Comparison of ENCODE assay signal across 8 cellular contexts in genomic region chr17:48831549-48831883, GRCh38. TPM values are rescaled to one million over a fixed set of nuclear protein-coding genes. Genes with fewer than 3 reads are reported as not detected.
DNase-seq lines count a peak whose midpoint lies in the region; ATAC-seq and TF ChIP-seq lines count a peak whose summit lies in the region.

No MANE protein-coding gene starts in this region.

- TF ChIP-seq POLR2A in body of pancreas (IDR thresholded peaks at IDR 0.05), result no peak

- no peaks in the 10 kb centered on the region for H3K27me3 ChIP-seq in body of pancreas

- peak overlapping the region; percentile 69 to 78 for H3K4me3 ChIP-seq in body of pancreas

- 1 to 3% methylated on average over 7 to 8 of the region's 8 CpGs for WGBS in body of pancreas, 2 donors

- H3K36me3 ChIP-seq in body of pancreas (replicated peaks in 1 of 2; ENCODE audit: insufficient read depth in 1 of 2, low read depth in 2 of 2), result no peaks in the 10 kb centered on the region

- no peaks in the 10 kb centered on the region for H3K9me3 ChIP-seq in body of pancreas

- TF ChIP-seq CTCF in body of pancreas (IDR thresholded peaks at IDR 0.05) (no peak), type B pancreatic cell (conservative IDR thresholded peaks at IDR 0.05) (no peak)

- intact Hi-C loops in body of pancreas (cut with DNase I), result no loop called here

- peaks cover 5% of the 10 kb centered on the region for H3K27me3 Mint-ChIP-seq in activated T-cell treated with anti-CD3 and anti-CD28 coated beads, Interleukin-2, amount 50 U/mL, for 72 hours (ENCODE audit: low read depth)
- H3K27me3 Mint-ChIP-seq in memory B cell (peaks cover 3% of the 10 kb centered on the region), type B pancreatic cell (no peaks in the 10 kb centered on the region)

- peaks cover 21% of the 10 kb centered on the region for H3K4me1 ChIP-seq in body of pancreas

- no peak for ATAC-seq in activated T-cell treated with anti-CD3 and anti-CD28 coated beads, Interleukin-2, amount 50 U/mL, for 72 hours (replicated peaks in 1 of 2)
- no peak for ATAC-seq in body of pancreas
- ATAC-seq in memory B cell (ENCODE audit: low read depth), result no peak
- no peak for ATAC-seq in GM21529 (IDR thresholded peaks at IDR 0.05; ENCODE audit: unreplicated experiment)

- H3K27ac Mint-ChIP-seq in activated T-cell treated with anti-CD3 and anti-CD28 coated beads, Interleukin-2, amount 50 U/mL, for 72 hours, result peak overlapping the region; percentile 54
- H3K27ac Mint-ChIP-seq in memory B cell (peak overlapping the region; percentile 98), type B pancreatic cell (peak overlapping the region; percentile 93)

- H3K9me3 Mint-ChIP-seq in activated T-cell treated with anti-CD3 and anti-CD28 coated beads, Interleukin-2, amount 50 U/mL, for 72 hours, result no peaks in the 10 kb centered on the region
- no peaks in the 10 kb centered on the region for H3K9me3 Mint-ChIP-seq in memory B cell
- no peaks in the 10 kb centered on the region for H3K9me3 Mint-ChIP-seq in type B pancreatic cell

- H3K27ac ChIP-seq in body of pancreas, result peak overlapping the region; percentile 89 to 98 (median 93)

- DNase-seq in activated T-cell treated with anti-CD3 and anti-CD28 coated beads, Interleukin-2, amount 50 U/mL, for 72 hours, result no peak
- DNase-seq in activated T-cell treated with anti-CD3 and anti-CD28 coated beads for 4 hours (no peak), body of pancreas (no peak), memory B cell (ENCODE audit: low spot score in 2 of 2) (no peak), type B pancreatic cell (ENCODE audit: extremely low spot score, unreplicated experiment) (no peak), hypothalamus (lab: John Stamatoyannopoulos, UW) (no peak), CD1c-positive myeloid dendritic cell (ENCODE audit: extremely low spot score) (no peak)

- H3K4me1 Mint-ChIP-seq in activated T-cell treated with anti-CD3 and anti-CD28 coated beads, Interleukin-2, amount 50 U/mL, for 72 hours (ENCODE audit: low read depth), result peaks cover 59% of the 10 kb centered on the region
- H3K4me1 Mint-ChIP-seq in memory B cell (peaks cover 18% of the 10 kb centered on the region), type B pancreatic cell (ENCODE audit: unreplicated experiment) (peaks cover 2% of the 10 kb centered on the region)

- H3K4me3 Mint-ChIP-seq in activated T-cell treated with anti-CD3 and anti-CD28 coated beads, Interleukin-2, amount 50 U/mL, for 72 hours, result peak overlapping the region; percentile 90 to 94
- H3K4me3 Mint-ChIP-seq in memory B cell, result peak overlapping the region; percentile 98
- peak overlapping the region; percentile 97 for H3K4me3 Mint-ChIP-seq in type B pancreatic cell

- peaks cover 0 to 2% of the 10 kb centered on the region in 2 donors for H3K36me3 Mint-ChIP-seq in activated T-cell treated with anti-CD3 and anti-CD28 coated beads, Interleukin-2, amount 50 U/mL, for 72 hours (ENCODE audit: insufficient read depth in 2 of 2)
- H3K36me3 Mint-ChIP-seq in memory B cell (peaks cover 5% of the 10 kb centered on the region), type B pancreatic cell (no peaks in the 10 kb centered on the region)

RNA-seq across cellular contexts. Expression of gene CALCOCO2, which starts 0.7 kb away (rescaled TPM):
- 100 to 1,000 TPM in 1 of 2 donors, 10 to 100 TPM in 1; 97.0 to 132 TPM for total RNA-seq in activated T-cell treated with anti-CD3 and anti-CD28 coated beads, Interleukin-2, amount 50 U/mL, for 72 hours
- 10 to 100 TPM; 62.8 to 69.9 TPM for total RNA-seq in body of pancreas
- total RNA-seq in type B pancreatic cell (ENCODE audit: low replicate concordance), result 74.5 and 99.7 TPM in 2 replicates

RNA-seq across cellular contexts. Expression of gene TTLL6, which starts 14.5 kb away (rescaled TPM):
- not detected for total RNA-seq in activated T-cell treated with anti-CD3 and anti-CD28 coated beads, Interleukin-2, amount 50 U/mL, for 72 hours
- total RNA-seq in body of pancreas, result under 1 TPM in 1 of 2 donors, not detected in 1; 0.26 TPM
- total RNA-seq in type B pancreatic cell (ENCODE audit: low replicate concordance), result 2.8 and 3.5 TPM in 2 replicates
